ENCODE assay signal across 1 cellular context in the genomic region with DNA sequence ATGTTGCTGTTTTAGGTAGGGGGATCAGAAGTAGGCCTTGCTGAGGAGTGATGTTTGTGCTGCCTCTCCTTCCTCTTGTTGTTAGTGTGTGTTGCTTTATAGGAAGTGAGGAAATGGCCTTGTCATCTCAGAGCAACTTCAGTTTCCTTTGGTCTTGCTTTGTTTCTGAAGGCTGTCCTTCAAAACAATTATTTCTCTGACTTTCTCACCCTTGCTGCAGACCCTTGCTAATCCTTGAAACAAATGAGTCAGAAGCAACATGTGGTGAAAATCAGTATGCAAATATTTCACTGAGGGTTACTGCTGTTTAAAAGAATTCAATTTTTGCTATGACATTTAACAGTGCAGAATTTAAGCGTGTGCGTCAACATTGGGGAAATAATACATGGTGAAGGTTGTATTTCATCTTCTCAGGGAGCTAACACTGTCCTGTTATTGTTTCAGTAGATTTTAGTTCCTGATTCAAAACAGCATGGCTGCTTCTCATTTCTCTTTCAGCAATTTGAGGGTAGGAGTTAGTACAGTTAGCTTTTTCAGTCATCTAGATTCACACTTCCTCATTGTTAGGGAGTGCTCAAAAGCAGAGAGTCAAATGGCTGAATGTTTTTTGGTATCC.
TF ChIP-seq lines count a peak whose summit lies in the region.

No MANE protein-coding gene starts in this region.

TF ChIP-seq in GM23338, 12 proteins besides CTCF, POLR2A, EP300 and RAD21 (continued from another document):
- TF ChIP-seq ZNF462 (CRISPR knock-in tag; IDR thresholded peaks at IDR 0.05): no peak
- TF ChIP-seq EZH2 (IDR thresholded peaks at IDR 0.05; ENCODE audit: low read depth, unreplicated experiment): no peak
